In the genomic region with DNA sequence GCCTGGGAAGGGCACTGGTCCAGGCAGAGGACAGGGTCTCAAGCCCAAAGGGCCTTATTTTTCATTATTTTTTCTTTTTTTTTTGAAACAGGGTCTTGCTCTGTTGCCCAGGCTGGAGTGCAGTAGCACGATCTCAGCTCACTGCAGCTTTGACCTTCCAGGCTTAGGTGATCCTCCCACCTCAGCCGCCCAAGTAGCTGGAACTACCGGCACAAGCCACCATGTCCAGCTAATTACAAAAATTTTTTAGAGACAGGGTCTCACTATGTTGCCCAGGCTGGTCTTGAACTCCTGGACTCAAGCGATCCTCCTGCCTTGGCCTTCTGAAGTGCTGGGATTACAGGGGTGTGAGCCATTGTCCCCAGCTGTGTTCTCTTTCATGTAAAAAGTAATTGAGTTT, we compare ENCODE assay signal across 2 cellular contexts.
TF ChIP-seq lines count a peak whose summit lies in the region.

No MANE protein-coding gene starts in this region.

TF ChIP-seq in WTC11, 78 proteins besides CTCF, POLR2A, EP300 and RAD21:
- TF ChIP-seq GTF2I (CRISPR knock-in tag; conservative IDR thresholded peaks at IDR 0.05) (0 out of 2 replicates have a peak, but pooled peaks have one; percentile 59), ZNF121 (CRISPR knock-in tag; IDR thresholded peaks at IDR 0.05) (peak; percentile 92)

TF ChIP-seq in K562, 482 proteins besides CTCF, POLR2A, EP300 and RAD21:
- TF ChIP-seq ZNF121 (CRISPR knock-in tag; conservative IDR thresholded peaks at IDR 0.05) = peak; percentile 77
